Comparison of ENCODE assay signal across 8 cellular contexts in genomic region chr3:14403636-14404395, GRCh38. TPM values are rescaled to one million over a fixed set of nuclear protein-coding genes. Genes with fewer than 3 reads are reported as not detected.
DNase-seq lines count a peak whose midpoint lies in the region; ATAC-seq, FAIRE-seq and TF ChIP-seq lines count a peak whose summit lies in the region.

No MANE protein-coding gene starts in this region.

- intact Hi-C loops in K562 (cut with micrococcal nuclease), result loop anchor here (2.0 to 5.0 kb wide), 3 partner anchors 33 to 199 kb away; no protein-coding TSS in a partner anchor

- 2% methylated on average over 13 of the region's 13 CpGs for WGBS in K562 (ENCODE audit: insufficient coverage, low coverage, missing lambda C conversion rate)

- H3K27me3 ChIP-seq in K562 (ENCODE audit: control insufficient read depth in 2 of 2, insufficient read depth in 2 of 2, low read length in 2 of 2), result no peaks in the 10 kb centered on the region

- DNase-seq in NCI-H1417 (lab: John Stamatoyannopoulos, UW) (peak in 2 of 3 experiments; percentile 35 to 62), NCI-H1417 treated with DMSO at 0.1 percent for 48 hours (lab: John Stamatoyannopoulos, UW) (no peak), NCI-H1092 (lab: John Stamatoyannopoulos, UW) (peak; percentile 20), K562 (ENCODE audit: extremely low read depth in 1 of 4, low spot score in 3 of 4) (peak in 3 of 4 experiments; percentile 49 to 70 (median 59)), left lobe of liver (ENCODE audit: low spot score) (no peak), substantia nigra (lab: John Stamatoyannopoulos, UW) (peak in 17 of 49 donors; percentile 17 to 85 (median 32)), NCI-H2107 (lab: John Stamatoyannopoulos, UW) (no peak)

- peak overlapping the region; percentile 100 for H3K4me2 ChIP-seq in K562 (ENCODE audit: insufficient read depth, low read length)

- TF ChIP-seq CTCF in K562 (IDR thresholded peaks at IDR 0.05 in 2 of 3, conservative IDR thresholded peaks at IDR 0.05 in 1 of 3; ENCODE audit: insufficient read depth in 2 of 3, low read depth in 1 of 3, low read length in 3 of 3), result no peak

- H3K9me3 ChIP-seq in K562 (replicated peaks; ENCODE audit: control insufficient read depth, insufficient read depth, low read depth, low read length), result no peaks in the 10 kb centered on the region

- H4K20me1 ChIP-seq in K562 (replicated peaks; ENCODE audit: control insufficient read depth, insufficient read depth, low read length), result 0 out of 2 replicates have a peak, but pooled peaks cover 4% of the 10 kb centered on the region

- H2AFZ ChIP-seq in K562 (ENCODE audit: low read depth, low read length), result peak overlapping the region; percentile 80

- H3K27ac ChIP-seq in K562 (ENCODE audit: extremely low read depth, low read depth, low read length) (peak overlapping the region; percentile 91), substantia nigra (ENCODE audit: low read depth, low read length, poor library complexity, severe bottlenecking) (peak overlapping the region; percentile 47)

- TF ChIP-seq RAD21 in K562 (CRISPR knock-in tag; conservative IDR thresholded peaks at IDR 0.05 in 1 of 2, IDR thresholded peaks at IDR 0.05 in 1 of 2), result no peak

- H3K9ac ChIP-seq in K562 (ENCODE audit: insufficient read depth in 1 of 2, low read depth in 2 of 2, low read length in 2 of 2), result peak overlapping the region; percentile 95 to 96

- H3K79me2 ChIP-seq in K562 (ENCODE audit: control insufficient read depth, insufficient read depth, low read length), result peaks cover 64% of the 10 kb centered on the region

- peak; percentile 9 for ATAC-seq in K562
- peak; percentile 21 for ATAC-seq in left lobe of liver
- ATAC-seq in HG02588 (IDR thresholded peaks at IDR 0.05; ENCODE audit: unreplicated experiment), result no peak

- peaks cover 50% of the 10 kb centered on the region for H3K36me3 ChIP-seq in K562 (ENCODE audit: control insufficient read depth, insufficient read depth, low read length)

- no peak for FAIRE-seq in K562 (lab: Jason Lieb, UNC)

- no peak for TF ChIP-seq POLR2A in K562 (conservative IDR thresholded peaks at IDR 0.05)

- peaks cover 29 to 63% of the 10 kb centered on the region in 2 experiments for H3K4me1 ChIP-seq in K562 (replicated peaks in 1 of 2; ENCODE audit: control insufficient read depth in 2 of 2, insufficient read depth in 2 of 2, low read length in 2 of 2)

- CTCF ChIA-PET in K562 (lab: Yijun Ruan, JAX; ENCODE audit: low intra/inter-chr PET ratio), result no interaction called here

- POLR2A ChIA-PET in K562 (lab: Yijun Ruan, JAX), result interaction anchor here (0.6 to 5.2 kb wide), 13 partner anchors 11 to 244 kb away, joined by 3 to 33 read pairs (median 3); no protein-coding TSS in a partner anchor

- in situ Hi-C loops in K562 (cut with MboI), result no loop called here

- peak overlapping the region; percentile 92 for H3K4me3 ChIP-seq in K562

- peak; percentile 28; the same call in 1 of the 2 replicates for TF ChIP-seq EP300 in K562 (IDR thresholded peaks at IDR 0.05; ENCODE audit: low read length)

- H3K9me1 ChIP-seq in K562 (ENCODE audit: control insufficient read depth, insufficient read depth, low read length), result no peaks in the 10 kb centered on the region

- BruUV-seq in K562 (replicated peaks; lab: Mats Ljungman, UMichigan), result no TSS peak

TF ChIP-seq in K562, 482 proteins besides CTCF, POLR2A, EP300 and RAD21 (continues in another document):
- TF ChIP-seq SRF (CRISPR knock-in tag; IDR thresholded peaks at IDR 0.05) (peak in 1 of 2 experiments; percentile 34; a peak in 1 of 4 replicates), ZNF511 (CRISPR knock-in tag; IDR thresholded peaks at IDR 0.05) (0 out of 2 replicates have a peak, but pooled peaks have one; percentile 21), ZNF282 (CRISPR knock-in tag; IDR thresholded peaks at IDR 0.05) (no peak), ETV1 (tag; conservative IDR thresholded peaks at IDR 0.05; ENCODE audit: low read depth) (peak; percentile 50; the same call in 1 of the 2 replicates), ZNF589 (CRISPR knock-in tag; IDR thresholded peaks at IDR 0.05; ENCODE audit: low read depth) (0 out of 2 replicates have a peak, but pooled peaks have one; percentile 52), ZNF584 (CRISPR knock-in tag; IDR thresholded peaks at IDR 0.05; ENCODE audit: low read depth) (0 out of 2 replicates have a peak, but pooled peaks have one; percentile 8), ARID4B (CRISPR knock-in tag; IDR thresholded peaks at IDR 0.05) (0 out of 2 replicates have a peak, but pooled peaks have one; percentile 10), SIN3A (IDR thresholded peaks at IDR 0.05; ENCODE audit: borderline replicate concordance in 2 of 2, control insufficient read depth in 1 of 2, low read depth in 2 of 2, low read length in 2 of 2) (0 out of 4 replicates have a peak, but pooled peaks of 1 of the 2 experiments have one; percentile 38), TAF9B (IDR thresholded peaks at IDR 0.05; ENCODE audit: partially characterized antibody) (no peak), LCOR (CRISPR knock-in tag; IDR thresholded peaks at IDR 0.05) (peak; percentile 53; the same call in 1 of the 2 replicates), SP1 (CRISPR knock-in tag; IDR thresholded peaks at IDR 0.05) (peak; percentile 68; the same call in 1 of the 2 replicates), SMARCE1 (IDR thresholded peaks at IDR 0.05) (0 out of 2 replicates have a peak, but pooled peaks have one; percentile 7), SREBF1 (IDR thresholded peaks at IDR 0.05; ENCODE audit: borderline replicate concordance, low read depth, low read length) (no peak), POLR2G (IDR thresholded peaks at IDR 0.05; ENCODE audit: low read depth, low read length) (peak; percentile 55), TEAD1 (CRISPR knock-in tag; IDR thresholded peaks at IDR 0.05) (peak in 1 of 2 experiments; percentile 14; a peak in 1 of 4 replicates), MAX (CRISPR knock-in tag; IDR thresholded peaks at IDR 0.05) (peak; percentile 2; the same call in 1 of the 2 replicates), SIN3B (IDR thresholded peaks at IDR 0.05; ENCODE audit: low read depth) (no peak)

RNA-seq across cellular contexts. Expression of gene SLC6A6, which starts 1.4 kb away (rescaled TPM):
- 361 and 756 TPM in 2 replicates for total RNA-seq in K562 (2011; cell fraction: chromatin; rRNA removed; ENCODE audit: low replicate concordance)
- total RNA-seq in K562 (2011; cell fraction: nucleolus; rRNA removed), result 315 and 326 TPM in 2 replicates
- total RNA-seq in K562 (2011; cell fraction: nucleoplasm; rRNA removed), result 358 and 388 TPM in 2 replicates
- total RNA-seq in K562 (2014; rRNA removed), result 106 and 223 TPM in 2 replicates
- total RNA-seq in K562 (2014; rRNA removed; fragmentation: Illumina TruSeq; extraction: Trizol), result 79.6 and 90.2 TPM in 2 replicates
- 91.9 and 93.2 TPM in 2 replicates for total RNA-seq in K562 (2015; rRNA removed; fragmentation: Illumina TruSeq; extraction: Trizol)
- 194 and 203 TPM in 2 replicates for total RNA-seq in K562 (2021)
- polyA plus RNA-seq in K562 (2011; rRNA removed), result 71.4 and 100 TPM in 2 replicates
- polyA plus RNA-seq in K562 (2011; cell fraction: cytosol; rRNA removed), result 56.5 and 73.9 TPM in 2 replicates
- polyA plus RNA-seq in K562 (2011; cell fraction: nucleus; rRNA removed), result 434 and 457 TPM in 2 replicates
- 52.3 and 64.9 TPM in 2 replicates for polyA plus RNA-seq in K562 (2012)
- 121 and 139 TPM in 2 replicates for polyA plus RNA-seq in K562 (2014; fragmentation: Illumina TruSeq; extraction: Trizol)
- polyA plus RNA-seq in K562 (2014; fragmentation: Nextera tagmentation; extraction: Ambion mirVana), result 10 to 100 TPM; 12.3 to 14.8 TPM
- polyA plus RNA-seq in K562 (2014; rRNA removed), result 111 and 129 TPM in 2 replicates
- polyA minus RNA-seq in K562 (2011; rRNA and poly(A)+ RNA removed), result 75.5 and 106 TPM in 2 replicates
- polyA minus RNA-seq in K562 (2011; cell fraction: cytosol; rRNA and poly(A)+ RNA removed), result 40.8 and 83.0 TPM in 2 replicates
- polyA minus RNA-seq in K562 (2011; cell fraction: nucleus; rRNA and poly(A)+ RNA removed), result 138 and 192 TPM in 2 replicates
- total RNA-seq in left lobe of liver, result 3.2 TPM

Comparison
In these comparisons a context has a peak if more than half of its experiments do, and no peak if none do; other contexts are left out.
1. DNase-seq: peak in NCI-H1417 (2 of 3), NCI-H1092 (single experiment) and K562 (3 of 4); none in NCI-H1417 treated with DMSO at 0.1 percent for 48 hours (single experiment), left lobe of liver (single experiment) and NCI-H2107 (single experiment).
2. RNA of gene SLC6A6, which starts 1.4 kb away (total RNA-seq): 79.6 to 756 TPM in K562; 3.2 TPM in left lobe of liver (single experiment); every median in the first group is over 10 times any median in the second.